In genomic region chr9:121267689-121268597, GRCh38 we compare ENCODE assay signal across 1 cellular context.
TF ChIP-seq lines count a peak whose summit lies in the region.

TSS of gene GSN (plus strand) at chr9:121268162. CDS start at chr9:121301972, 33,810 bp downstream.

TF ChIP-seq in HepG2, 621 proteins besides CTCF, POLR2A, EP300 and RAD21 (continued from another document and continues in another):
- TF ChIP-seq ZNF639 (CRISPR knock-in tag; conservative IDR thresholded peaks at IDR 0.05) (no peak), ZNF512 (CRISPR knock-in tag; IDR thresholded peaks at IDR 0.05) (no peak), RBAK (CRISPR knock-in tag; IDR thresholded peaks at IDR 0.05) (no peak), GABPB1 (CRISPR knock-in tag; IDR thresholded peaks at IDR 0.05) (peak; percentile 69), CBX1 (IDR thresholded peaks at IDR 0.05; ENCODE audit: low read depth) (no peak), KLF11 (CRISPR knock-in tag; IDR thresholded peaks at IDR 0.05) (no peak), REPIN1 (CRISPR knock-in tag; IDR thresholded peaks at IDR 0.05; ENCODE audit: borderline replicate concordance, low read depth) (no peak), ZNF747 (CRISPR knock-in tag; IDR thresholded peaks at IDR 0.05; ENCODE audit: borderline replicate concordance) (no peak), ZNF777 (CRISPR knock-in tag; IDR thresholded peaks at IDR 0.05) (peak; percentile 91), RCOR2 (CRISPR knock-in tag; IDR thresholded peaks at IDR 0.05) (no peak), NFYC (CRISPR knock-in tag; IDR thresholded peaks at IDR 0.05) (no peak), POLR2AphosphoS2 (IDR thresholded peaks at IDR 0.05; ENCODE audit: low read depth, low read length) (no peak), TGIF2 (CRISPR knock-in tag; IDR thresholded peaks at IDR 0.05) (no peak), NFKB2 (CRISPR knock-in tag; IDR thresholded peaks at IDR 0.05; ENCODE audit: borderline replicate concordance) (no peak), ZNF660 (CRISPR knock-in tag; IDR thresholded peaks at IDR 0.05; ENCODE audit: borderline replicate concordance, low read depth) (no peak), YEATS2 (CRISPR knock-in tag; IDR thresholded peaks at IDR 0.05; ENCODE audit: borderline replicate concordance) (no peak), ZFP62 (CRISPR knock-in tag; IDR thresholded peaks at IDR 0.05) (no peak), ZMAT5 (CRISPR knock-in tag; IDR thresholded peaks at IDR 0.05; ENCODE audit: borderline replicate concordance, low read depth) (no peak), EEA1 (CRISPR knock-in tag; IDR thresholded peaks at IDR 0.05; ENCODE audit: borderline replicate concordance) (no peak), ZNF574 (CRISPR knock-in tag; IDR thresholded peaks at IDR 0.05) (no peak), RFXANK (CRISPR knock-in tag; IDR thresholded peaks at IDR 0.05) (no peak), ZBTB2 (CRISPR knock-in tag; IDR thresholded peaks at IDR 0.05; ENCODE audit: low read depth) (no peak), HES4 (CRISPR knock-in tag; IDR thresholded peaks at IDR 0.05; ENCODE audit: borderline replicate concordance) (no peak), ZNF451 (CRISPR knock-in tag; IDR thresholded peaks at IDR 0.05) (no peak), MAZ (IDR thresholded peaks at IDR 0.05; ENCODE audit: borderline replicate concordance, low read depth, low read length) (peak; percentile 62; the same call in 1 of the 2 replicates), MAZ (CRISPR knock-in tag; IDR thresholded peaks at IDR 0.05; ENCODE audit: low read depth) (no peak), TFE3 (CRISPR knock-in tag; IDR thresholded peaks at IDR 0.05) (no peak), ATF7 (IDR thresholded peaks at IDR 0.05) (no peak), ATF7 (CRISPR knock-in tag; IDR thresholded peaks at IDR 0.05) (no peak), IRF2 (CRISPR knock-in tag; IDR thresholded peaks at IDR 0.05) (no peak)
- TF ChIP-seq, protein P1, sequence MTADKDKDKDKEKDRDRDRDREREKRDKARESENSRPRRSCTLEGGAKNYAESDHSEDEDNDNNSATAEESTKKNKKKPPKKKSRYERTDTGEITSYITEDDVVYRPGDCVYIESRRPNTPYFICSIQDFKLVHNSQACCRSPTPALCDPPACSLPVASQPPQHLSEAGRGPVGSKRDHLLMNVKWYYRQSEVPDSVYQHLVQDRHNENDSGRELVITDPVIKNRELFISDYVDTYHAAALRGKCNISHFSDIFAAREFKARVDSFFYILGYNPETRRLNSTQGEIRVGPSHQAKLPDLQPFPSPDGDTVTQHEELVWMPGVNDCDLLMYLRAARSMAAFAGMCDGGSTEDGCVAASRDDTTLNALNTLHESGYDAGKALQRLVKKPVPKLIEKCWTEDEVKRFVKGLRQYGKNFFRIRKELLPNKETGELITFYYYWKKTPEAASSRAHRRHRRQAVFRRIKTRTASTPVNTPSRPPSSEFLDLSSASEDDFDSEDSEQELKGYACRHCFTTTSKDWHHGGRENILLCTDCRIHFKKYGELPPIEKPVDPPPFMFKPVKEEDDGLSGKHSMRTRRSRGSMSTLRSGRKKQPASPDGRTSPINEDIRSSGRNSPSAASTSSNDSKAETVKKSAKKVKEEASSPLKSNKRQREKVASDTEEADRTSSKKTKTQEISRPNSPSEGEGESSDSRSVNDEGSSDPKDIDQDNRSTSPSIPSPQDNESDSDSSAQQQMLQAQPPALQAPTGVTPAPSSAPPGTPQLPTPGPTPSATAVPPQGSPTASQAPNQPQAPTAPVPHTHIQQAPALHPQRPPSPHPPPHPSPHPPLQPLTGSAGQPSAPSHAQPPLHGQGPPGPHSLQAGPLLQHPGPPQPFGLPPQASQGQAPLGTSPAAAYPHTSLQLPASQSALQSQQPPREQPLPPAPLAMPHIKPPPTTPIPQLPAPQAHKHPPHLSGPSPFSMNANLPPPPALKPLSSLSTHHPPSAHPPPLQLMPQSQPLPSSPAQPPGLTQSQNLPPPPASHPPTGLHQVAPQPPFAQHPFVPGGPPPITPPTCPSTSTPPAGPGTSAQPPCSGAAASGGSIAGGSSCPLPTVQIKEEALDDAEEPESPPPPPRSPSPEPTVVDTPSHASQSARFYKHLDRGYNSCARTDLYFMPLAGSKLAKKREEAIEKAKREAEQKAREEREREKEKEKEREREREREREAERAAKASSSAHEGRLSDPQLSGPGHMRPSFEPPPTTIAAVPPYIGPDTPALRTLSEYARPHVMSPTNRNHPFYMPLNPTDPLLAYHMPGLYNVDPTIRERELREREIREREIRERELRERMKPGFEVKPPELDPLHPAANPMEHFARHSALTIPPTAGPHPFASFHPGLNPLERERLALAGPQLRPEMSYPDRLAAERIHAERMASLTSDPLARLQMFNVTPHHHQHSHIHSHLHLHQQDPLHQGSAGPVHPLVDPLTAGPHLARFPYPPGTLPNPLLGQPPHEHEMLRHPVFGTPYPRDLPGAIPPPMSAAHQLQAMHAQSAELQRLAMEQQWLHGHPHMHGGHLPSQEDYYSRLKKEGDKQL (CRISPR knock-in tag; IDR thresholded peaks at IDR 0.05; ENCODE audit: low read depth), result no peak
- TF ChIP-seq, protein P2, sequence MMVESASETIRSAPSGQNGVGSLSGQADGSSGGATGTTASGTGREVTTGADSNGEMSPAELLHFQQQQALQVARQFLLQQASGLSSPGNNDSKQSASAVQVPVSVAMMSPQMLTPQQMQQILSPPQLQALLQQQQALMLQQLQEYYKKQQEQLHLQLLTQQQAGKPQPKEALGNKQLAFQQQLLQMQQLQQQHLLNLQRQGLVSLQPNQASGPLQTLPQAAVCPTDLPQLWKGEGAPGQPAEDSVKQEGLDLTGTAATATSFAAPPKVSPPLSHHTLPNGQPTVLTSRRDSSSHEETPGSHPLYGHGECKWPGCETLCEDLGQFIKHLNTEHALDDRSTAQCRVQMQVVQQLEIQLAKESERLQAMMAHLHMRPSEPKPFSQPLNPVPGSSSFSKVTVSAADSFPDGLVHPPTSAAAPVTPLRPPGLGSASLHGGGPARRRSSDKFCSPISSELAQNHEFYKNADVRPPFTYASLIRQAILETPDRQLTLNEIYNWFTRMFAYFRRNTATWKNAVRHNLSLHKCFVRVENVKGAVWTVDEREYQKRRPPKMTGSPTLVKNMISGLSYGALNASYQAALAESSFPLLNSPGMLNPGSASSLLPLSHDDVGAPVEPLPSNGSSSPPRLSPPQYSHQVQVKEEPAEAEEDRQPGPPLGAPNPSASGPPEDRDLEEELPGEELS (CRISPR knock-in tag; IDR thresholded peaks at IDR 0.05), result no peak
- TF ChIP-seq, protein P3, sequence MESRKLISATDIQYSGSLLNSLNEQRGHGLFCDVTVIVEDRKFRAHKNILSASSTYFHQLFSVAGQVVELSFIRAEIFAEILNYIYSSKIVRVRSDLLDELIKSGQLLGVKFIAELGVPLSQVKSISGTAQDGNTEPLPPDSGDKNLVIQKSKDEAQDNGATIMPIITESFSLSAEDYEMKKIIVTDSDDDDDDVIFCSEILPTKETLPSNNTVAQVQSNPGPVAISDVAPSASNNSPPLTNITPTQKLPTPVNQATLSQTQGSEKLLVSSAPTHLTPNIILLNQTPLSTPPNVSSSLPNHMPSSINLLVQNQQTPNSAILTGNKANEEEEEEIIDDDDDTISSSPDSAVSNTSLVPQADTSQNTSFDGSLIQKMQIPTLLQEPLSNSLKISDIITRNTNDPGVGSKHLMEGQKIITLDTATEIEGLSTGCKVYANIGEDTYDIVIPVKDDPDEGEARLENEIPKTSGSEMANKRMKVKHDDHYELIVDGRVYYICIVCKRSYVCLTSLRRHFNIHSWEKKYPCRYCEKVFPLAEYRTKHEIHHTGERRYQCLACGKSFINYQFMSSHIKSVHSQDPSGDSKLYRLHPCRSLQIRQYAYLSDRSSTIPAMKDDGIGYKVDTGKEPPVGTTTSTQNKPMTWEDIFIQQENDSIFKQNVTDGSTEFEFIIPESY (CRISPR knock-in tag; IDR thresholded peaks at IDR 0.05), result no peak
- TF ChIP-seq, protein P4, sequence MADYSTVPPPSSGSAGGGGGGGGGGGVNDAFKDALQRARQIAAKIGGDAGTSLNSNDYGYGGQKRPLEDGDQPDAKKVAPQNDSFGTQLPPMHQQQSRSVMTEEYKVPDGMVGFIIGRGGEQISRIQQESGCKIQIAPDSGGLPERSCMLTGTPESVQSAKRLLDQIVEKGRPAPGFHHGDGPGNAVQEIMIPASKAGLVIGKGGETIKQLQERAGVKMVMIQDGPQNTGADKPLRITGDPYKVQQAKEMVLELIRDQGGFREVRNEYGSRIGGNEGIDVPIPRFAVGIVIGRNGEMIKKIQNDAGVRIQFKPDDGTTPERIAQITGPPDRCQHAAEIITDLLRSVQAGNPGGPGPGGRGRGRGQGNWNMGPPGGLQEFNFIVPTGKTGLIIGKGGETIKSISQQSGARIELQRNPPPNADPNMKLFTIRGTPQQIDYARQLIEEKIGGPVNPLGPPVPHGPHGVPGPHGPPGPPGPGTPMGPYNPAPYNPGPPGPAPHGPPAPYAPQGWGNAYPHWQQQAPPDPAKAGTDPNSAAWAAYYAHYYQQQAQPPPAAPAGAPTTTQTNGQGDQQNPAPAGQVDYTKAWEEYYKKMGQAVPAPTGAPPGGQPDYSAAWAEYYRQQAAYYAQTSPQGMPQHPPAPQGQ (CRISPR knock-in tag; IDR thresholded peaks at IDR 0.05; ENCODE audit: borderline replicate concordance), result no peak
- TF ChIP-seq, protein P5, sequence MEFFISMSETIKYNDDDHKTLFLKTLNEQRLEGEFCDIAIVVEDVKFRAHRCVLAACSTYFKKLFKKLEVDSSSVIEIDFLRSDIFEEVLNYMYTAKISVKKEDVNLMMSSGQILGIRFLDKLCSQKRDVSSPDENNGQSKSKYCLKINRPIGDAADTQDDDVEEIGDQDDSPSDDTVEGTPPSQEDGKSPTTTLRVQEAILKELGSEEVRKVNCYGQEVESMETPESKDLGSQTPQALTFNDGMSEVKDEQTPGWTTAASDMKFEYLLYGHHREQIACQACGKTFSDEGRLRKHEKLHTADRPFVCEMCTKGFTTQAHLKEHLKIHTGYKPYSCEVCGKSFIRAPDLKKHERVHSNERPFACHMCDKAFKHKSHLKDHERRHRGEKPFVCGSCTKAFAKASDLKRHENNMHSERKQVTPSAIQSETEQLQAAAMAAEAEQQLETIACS (CRISPR knock-in tag; IDR thresholded peaks at IDR 0.05), result no peak
- TF ChIP-seq, protein P6, sequence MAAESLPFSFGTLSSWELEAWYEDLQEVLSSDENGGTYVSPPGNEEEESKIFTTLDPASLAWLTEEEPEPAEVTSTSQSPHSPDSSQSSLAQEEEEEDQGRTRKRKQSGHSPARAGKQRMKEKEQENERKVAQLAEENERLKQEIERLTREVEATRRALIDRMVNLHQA (CRISPR knock-in tag; IDR thresholded peaks at IDR 0.05), result no peak
